In the genomic region with DNA sequence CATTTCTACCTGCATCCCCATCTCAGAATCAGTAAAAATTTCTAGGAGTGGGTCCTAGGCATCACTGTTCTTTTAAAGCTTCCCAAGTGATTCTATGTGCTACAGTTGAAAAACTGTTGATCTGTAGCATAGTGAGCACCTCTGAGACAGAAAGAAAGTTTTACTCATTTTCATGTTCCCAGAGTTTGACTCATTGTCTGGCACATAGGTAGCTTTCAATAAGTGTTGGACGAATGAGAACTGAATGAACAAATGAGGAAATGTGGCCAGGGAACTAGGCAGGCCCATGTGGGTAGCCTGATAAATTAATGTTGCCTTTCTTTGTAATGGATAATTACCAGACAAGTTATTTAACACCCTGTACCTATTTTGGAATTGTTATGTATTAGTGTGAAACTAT, we compare ENCODE assay signal across 10 cellular contexts. TPM values are rescaled to one million over a fixed set of nuclear protein-coding genes. Genes with fewer than 3 reads are reported as not detected.
"Had no signal": no experiment of that assay in that cellular context is flagged by ENCODE, and none has a peak within 500 bp of the region (broad histone marks: within the 10 kb centered on the region; RNA-seq: fewer than 3 reads in every experiment).

No MANE protein-coding gene starts in this region.

- H3K4me2 ChIP-seq: KMS-11 had no signal

- H3K27ac Mint-ChIP-seq: IgD-negative memory B cell had no signal

- ATAC-seq: HepG2, K562 had no signal

- H3K4me3 ChIP-seq: K562 had no signal

- DNase-seq: IMR-90, KBM-7, KG1 had no signal

- H3K27ac ChIP-seq: HL-60, KMS-11 had no signal

- H3K4me3 Mint-ChIP-seq: IgD-negative memory B cell had no signal

- FAIRE-seq: HepG2, HTR-8/SVneo, K562 had no signal

- H3K9ac ChIP-seq: KMS-11 had no signal

- H3K9me3 Mint-ChIP-seq: IgD-negative memory B cell had no signal

RNA-seq across cellular contexts. Expression of a gene that starts 33.8 kb away (rescaled TPM):
- total RNA-seq: HT-29 had no signal
- polyA plus RNA-seq: HepG2, IgD-negative memory B cell, K562 had no signal
